ENCODE assay signal across 8 cellular contexts in the genomic region with DNA sequence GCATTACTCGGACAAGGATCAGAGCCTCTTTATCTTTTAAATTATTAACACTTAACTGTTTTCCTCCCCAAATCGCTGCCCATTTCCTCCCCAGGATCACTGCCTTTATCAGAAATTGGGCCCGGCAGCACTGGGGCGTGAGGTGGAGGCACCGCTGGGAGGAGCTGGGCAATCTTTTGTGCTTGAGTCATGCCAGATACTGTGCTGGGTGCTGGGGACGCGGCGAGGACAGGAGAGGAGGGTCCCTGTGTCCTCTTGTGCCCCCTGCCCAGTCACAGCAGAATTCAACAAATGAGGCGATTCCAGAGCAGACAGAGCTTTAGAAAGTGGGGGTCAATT.
A peak's percentile ranks its signal among the peaks of the same experiment; 100 is the strongest.
DNase-seq lines count a peak whose midpoint lies in the region; ATAC-seq and TF ChIP-seq lines count a peak whose summit lies in the region.

No MANE protein-coding gene starts in this region.

- peak overlapping the region; percentile 50 for H3K4me3 ChIP-seq in A673 (ENCODE audit: low read depth, low read length, poor library complexity, severe bottlenecking)
- no peak overlapping the region for H3K4me3 ChIP-seq in KMS-11 (IDR thresholded peaks at IDR 0.05; ENCODE audit: insufficient read depth, low read depth, low read length)
- H3K4me3 ChIP-seq in endodermal cell (ENCODE audit: low read length): peak overlapping the region; percentile 38
- H3K4me3 ChIP-seq in mucosa of descending colon: no peak overlapping the region

- H3K4me3 Mint-ChIP-seq in endodermal cell: peak overlapping the region; percentile 57

- CTCF ChIA-PET in A673 (lab: Charles Lee): interaction anchor here (1.1 kb wide), 1 partner anchor 37 kb away, joined by 3 read pairs; no protein-coding TSS in a partner anchor

- intact Hi-C loops in A673 (cut with micrococcal nuclease; ENCODE audit: unreplicated experiment) (no loop called here), mucosa of descending colon (cut with DNase I, micrococcal nuclease) (no loop called here)

- DNase-seq in A673 (ENCODE audit: low spot score): peak; percentile 40
- peak; percentile 70 for DNase-seq in endodermal cell
- DNase-seq in mucosa of descending colon: no peak
- no peak for DNase-seq in globus pallidus (ENCODE audit: low spot score)
- no peak for DNase-seq in NCI-H748 treated with DMSO at 0.1 percent for 48 hours (lab: John Stamatoyannopoulos, UW)

- ATAC-seq in mucosa of descending colon: peak; percentile 25
- ATAC-seq in GM21367 (IDR thresholded peaks at IDR 0.05; ENCODE audit: unreplicated experiment): no peak
- ATAC-seq in GM21360 (IDR thresholded peaks at IDR 0.05; ENCODE audit: unreplicated experiment): no peak

- H3K27me3 ChIP-seq in A673 (replicated peaks; ENCODE audit: insufficient read depth, low read depth, low read length, poor library complexity): no peaks in the 10 kb centered on the region
- H3K27me3 ChIP-seq in KMS-11 (ENCODE audit: insufficient read depth, low read depth): no peaks in the 10 kb centered on the region
- H3K27me3 ChIP-seq in endodermal cell (ENCODE audit: control insufficient read depth, insufficient read depth, low read length, poor library complexity, severe bottlenecking): no peaks in the 10 kb centered on the region

- peak overlapping the region; percentile 88 for H2AFZ ChIP-seq in KMS-11 (ENCODE audit: low read depth)

- H3K27ac ChIP-seq in A673 (ENCODE audit: low read depth, low read length, poor library complexity, severe bottlenecking) (peak overlapping the region; percentile 68), KMS-11 (peak overlapping the region; percentile 34; the same call in 1 of the 2 replicates), endodermal cell (ENCODE audit: low read depth, low read length) (no peak overlapping the region)

- H3K4me1 ChIP-seq in A673 (ENCODE audit: insufficient read depth, low read length, poor library complexity, severe bottlenecking): peaks cover 17% of the 10 kb centered on the region
- H3K4me1 ChIP-seq in KMS-11 (ENCODE audit: low read depth, poor library complexity, severe bottlenecking): no peaks in the 10 kb centered on the region
- H3K4me1 ChIP-seq in endodermal cell (ENCODE audit: control insufficient read depth, insufficient read depth, low read length): no peaks in the 10 kb centered on the region
- peaks cover 6% of the 10 kb centered on the region for H3K4me1 ChIP-seq in mucosa of descending colon (ENCODE audit: low read depth)

- no peaks in the 10 kb centered on the region for H3K9me3 ChIP-seq in A673 (ENCODE audit: low read depth, low read length, poor library complexity, severe bottlenecking)
- H3K9me3 ChIP-seq in endodermal cell (ENCODE audit: control insufficient read depth, low read length): no peaks in the 10 kb centered on the region
- H3K9me3 ChIP-seq in mucosa of descending colon: no peaks in the 10 kb centered on the region

- no peaks in the 10 kb centered on the region for H3K27me3 Mint-ChIP-seq in endodermal cell (ENCODE audit: insufficient read depth)

- TF ChIP-seq CTCF in A673 (conservative IDR thresholded peaks at IDR 0.05; ENCODE audit: low read depth, low read length) (no peak), KMS-11 (conservative IDR thresholded peaks at IDR 0.05; ENCODE audit: low read depth, low read length) (0 out of 2 replicates have a peak, but pooled peaks have one; percentile 1), endodermal cell (conservative IDR thresholded peaks at IDR 0.05) (no peak), mucosa of descending colon (IDR thresholded peaks at IDR 0.05) (no peak)

- POLR2A ChIA-PET in A673 (lab: Charles Lee; ENCODE audit: low non-redundant PET): interaction anchor here (0.7 kb wide), 1 partner anchor 9 kb away, joined by 3 read pairs; no protein-coding TSS in a partner anchor

- WGBS in endodermal cell (ENCODE audit: insufficient coverage in 1 of 2, insufficient read length in 1 of 2), 2 experiments: 32 to 88% methylated on average over 1 to 9 of the region's 9 CpGs

- no peaks in the 10 kb centered on the region for H3K9me3 Mint-ChIP-seq in endodermal cell

- H3K9ac ChIP-seq in KMS-11 (peak overlapping the region; percentile 56; the same call in 1 of the 2 replicates), endodermal cell (ENCODE audit: extremely low read depth, low read length, poor library complexity, severe bottlenecking) (no peak overlapping the region)

- H3K4me1 Mint-ChIP-seq in endodermal cell: peaks cover 13% of the 10 kb centered on the region

- H3K27ac Mint-ChIP-seq in endodermal cell: peak overlapping the region; percentile 64

- H3K4me2 ChIP-seq in KMS-11: peak overlapping the region; percentile 52; the same call in 1 of the 2 replicates

- BruUV-seq in A673 (replicated peaks; lab: Mats Ljungman, UMichigan): no TSS peak

- H3K36me3 ChIP-seq in A673 (ENCODE audit: insufficient read depth, low read length, poor library complexity, severe bottlenecking): no peaks in the 10 kb centered on the region
- H3K36me3 ChIP-seq in KMS-11 (ENCODE audit: insufficient read depth): no peaks in the 10 kb centered on the region
- no peaks in the 10 kb centered on the region for H3K36me3 ChIP-seq in endodermal cell (ENCODE audit: control insufficient read depth, insufficient read depth, low read length)
- no peaks in the 10 kb centered on the region for H3K36me3 ChIP-seq in mucosa of descending colon (ENCODE audit: low read depth)

- H3K36me3 Mint-ChIP-seq in endodermal cell (ENCODE audit: low read depth): no peaks in the 10 kb centered on the region

- no peaks in the 10 kb centered on the region for H4K20me1 ChIP-seq in KMS-11 (ENCODE audit: insufficient read depth)

- no peaks in the 10 kb centered on the region for H3K79me2 ChIP-seq in KMS-11 (ENCODE audit: insufficient read depth, low read depth)

Comparison
In these comparisons a context has a peak if more than half of its experiments do, and no peak if none do; other contexts are left out.
1. DNase-seq: peak in A673 (single experiment) and endodermal cell (single experiment); none in mucosa of descending colon (0 of 3), globus pallidus (single experiment) and NCI-H748 treated with DMSO at 0.1 percent for 48 hours (single experiment).
2. H3K4me3 ChIP-seq: peak in A673 (single experiment) and endodermal cell (single experiment); none in KMS-11 (single experiment) and mucosa of descending colon (single experiment).